ENCODE assay signal across 8 cellular contexts in the genomic region with DNA sequence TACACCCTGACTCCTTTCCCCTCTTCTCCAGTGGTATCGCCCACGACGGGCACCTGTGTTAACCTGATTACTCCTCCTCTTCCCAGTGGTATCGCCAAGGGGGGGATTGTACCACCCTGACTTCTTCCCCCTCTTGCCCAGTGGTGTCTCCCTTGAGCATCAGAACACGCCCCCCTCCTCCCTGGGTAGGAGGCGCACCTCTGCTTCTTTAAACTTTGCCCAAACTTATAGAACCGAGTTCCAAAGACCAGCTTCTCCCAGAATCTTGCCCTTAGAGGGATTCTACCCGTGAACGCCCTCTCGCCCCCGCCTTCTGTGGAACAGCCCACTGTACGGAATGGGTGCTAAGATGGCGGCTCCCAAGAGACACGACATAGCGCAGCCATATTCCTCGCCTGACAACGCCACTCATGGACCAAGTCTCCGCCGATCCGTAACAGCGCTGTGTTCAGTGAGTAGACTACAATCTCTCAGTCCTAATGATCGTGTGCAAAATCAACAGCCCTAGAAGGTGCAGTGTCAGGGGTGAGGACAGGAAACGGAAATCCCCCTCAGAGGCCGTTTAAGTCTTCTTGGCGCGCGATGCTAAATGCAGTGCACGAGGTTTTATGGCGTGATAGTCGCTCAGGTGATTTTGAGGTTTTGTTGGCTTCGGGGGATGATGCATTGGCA. TPM values are rescaled to one million over a fixed set of nuclear protein-coding genes. Genes with fewer than 3 reads are reported as not detected.
DNase-seq lines count a peak whose midpoint lies in the region; ATAC-seq lines count a peak whose summit lies in the region.

No MANE protein-coding gene starts in this region.

- H3K36me3 Mint-ChIP-seq in activated naive CD4-positive, alpha-beta T cell treated with anti-CD3 and anti-CD28 coated beads, Interleukin-2, amount 50 U/mL, for 72 hours = peaks cover 10 to 12% of the 10 kb centered on the region in 2 donors

- H3K27me3 ChIP-seq in SJSA1 (replicated peaks) = no peaks in the 10 kb centered on the region

- H3K4me1 ChIP-seq in SJSA1 (replicated peaks) = no peaks in the 10 kb centered on the region

- no peaks in the 10 kb centered on the region for H3K36me3 ChIP-seq in SJSA1

- no peaks in the 10 kb centered on the region for H3K9me3 ChIP-seq in SJSA1 (replicated peaks)

- in situ Hi-C loops in KBM-7 (cut with MboI; ENCODE audit: low pct_unique_long_range_greater_than_20kb, low sequenced_read_pairs) = no loop called here

- ATAC-seq in GM19023 (IDR thresholded peaks at IDR 0.05; ENCODE audit: unreplicated experiment) (peak; percentile 45), GM18858 (IDR thresholded peaks at IDR 0.05; ENCODE audit: unreplicated experiment) (no peak)
- peak; percentile 89 to 96 for ATAC-seq in activated naive CD4-positive, alpha-beta T cell treated with anti-CD3 and anti-CD28 coated beads, Interleukin-2, amount 50 U/mL, for 72 hours

- H3K4me3 ChIP-seq in SJSA1 = 0 out of 2 replicates have a peak overlapping the region, but pooled peaks have one; percentile 16

- H3K27ac ChIP-seq in SJSA1 = no peak overlapping the region
- peak overlapping the region; percentile 79 for H3K27ac ChIP-seq in substantia nigra (ENCODE audit: low read depth, low read length, poor library complexity, severe bottlenecking)

- peak; percentile 89 for DNase-seq in KBM-7
- peak in 1 of 2 experiments; percentile 4 for DNase-seq in SJSA1 (ENCODE audit: low read depth in 1 of 2, low spot score in 2 of 2)
- peak; percentile 58 to 63 for DNase-seq in activated naive CD4-positive, alpha-beta T cell treated with anti-CD3 and anti-CD28 coated beads, Interleukin-2, amount 50 U/mL, for 72 hours (ENCODE audit: low spot score in 2 of 2)
- DNase-seq in glomerular endothelial cell (ENCODE audit: extremely low read depth, low read depth, low spot score) = peak; percentile 36
- peak in 55 of 56 donors; percentile 9 to 85 (median 60) for DNase-seq in nucleus accumbens (lab: John Stamatoyannopoulos, UW)
- DNase-seq in substantia nigra (lab: John Stamatoyannopoulos, UW) = peak in 47 of 49 donors; percentile 2 to 78 (median 47)

- H3K27ac Mint-ChIP-seq in activated naive CD4-positive, alpha-beta T cell treated with anti-CD3 and anti-CD28 coated beads, Interleukin-2, amount 50 U/mL, for 72 hours = peak overlapping the region; percentile 96

- H3K9me3 Mint-ChIP-seq in activated naive CD4-positive, alpha-beta T cell treated with anti-CD3 and anti-CD28 coated beads, Interleukin-2, amount 50 U/mL, for 72 hours = peaks cover 0 to 5% of the 10 kb centered on the region in 2 donors

RNA-seq across cellular contexts. Expression of gene ZNF157, which starts 4.2 kb away (rescaled TPM):
- total RNA-seq in SJSA1 (2014; rRNA removed; shearing (Covaris generic)) = not detected in 2 replicates
- 1 to 10 TPM; 1.0 to 2.6 TPM for total RNA-seq in activated naive CD4-positive, alpha-beta T cell treated with anti-CD3 and anti-CD28 coated beads, Interleukin-2, amount 50 U/mL, for 72 hours
- total RNA-seq in glomerular endothelial cell = not detected in 2 replicates
